ENCODE assay signal across 18 cellular contexts in the genomic region with DNA sequence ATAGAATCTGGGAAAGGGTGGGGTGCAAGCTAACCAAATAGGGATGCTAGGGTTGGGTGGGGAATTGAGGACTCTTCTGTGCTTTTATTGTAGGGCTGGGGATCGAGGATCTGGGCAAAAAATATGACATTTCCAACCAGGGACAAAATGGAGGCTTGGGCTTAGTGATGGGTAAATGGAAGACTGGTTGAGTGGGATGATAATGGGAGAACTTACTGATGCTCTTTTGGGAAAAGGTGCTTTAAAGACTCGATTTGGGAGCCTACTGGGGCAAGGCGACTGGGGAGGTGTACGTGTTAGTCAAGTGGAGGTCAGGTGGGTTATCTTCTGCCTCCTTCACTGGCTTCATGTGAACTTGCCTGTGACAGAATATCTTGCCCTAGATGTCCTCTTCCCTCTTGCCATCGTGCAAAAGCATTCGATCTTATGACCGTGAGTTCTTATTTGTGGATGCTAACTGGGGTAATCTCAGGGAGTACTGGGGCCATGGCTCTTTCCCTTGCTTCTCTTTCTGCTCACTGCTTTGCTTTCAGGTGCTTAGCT. TPM values are rescaled to one million over a fixed set of nuclear protein-coding genes. Genes with fewer than 3 reads are reported as not detected.
A peak's percentile ranks its signal among the peaks of the same experiment; 100 is the strongest.
DNase-seq lines count a peak whose midpoint lies in the region; ATAC-seq lines count a peak whose summit lies in the region.
"Had no signal": no experiment of that assay in that cellular context is flagged by ENCODE, and none has a peak within 500 bp of the region (broad histone marks: within the 10 kb centered on the region; RNA-seq: fewer than 3 reads in every experiment).

No MANE protein-coding gene starts in this region.

- H3K79me1 ChIP-seq in trophoblast cell (ENCODE audit: low read length) = no peaks in the 10 kb centered on the region

- H2BK5ac ChIP-seq in trophoblast cell (ENCODE audit: low read depth, low read length, poor library complexity) = no peak overlapping the region

- peaks cover 64% of the 10 kb centered on the region for H3K4me1 Mint-ChIP-seq in activated T-cell treated with anti-CD3 and anti-CD28 coated beads, Interleukin-2, amount 50 U/mL, for 24 hours (ENCODE audit: low read depth)
- H3K4me1 Mint-ChIP-seq in activated T-cell treated with anti-CD3 and anti-CD28 coated beads, Interleukin-2, amount 50 U/mL, for 4 hours (ENCODE audit: low read depth) = peaks cover 51% of the 10 kb centered on the region
- peaks cover 42% of the 10 kb centered on the region for H3K4me1 Mint-ChIP-seq in activated naive CD8-positive, alpha-beta T cell treated with anti-CD3 and anti-CD28 coated beads for 36 hours

- H4K8ac ChIP-seq in trophoblast cell (ENCODE audit: low read depth, low read length) = no peak overlapping the region

- no peak overlapping the region for H4K91ac ChIP-seq in trophoblast cell (ENCODE audit: low read depth, low read length)

- no peak overlapping the region for H2AFZ ChIP-seq in trophoblast cell (ENCODE audit: insufficient read depth, low read length, poor library complexity)

- H3K36me3 ChIP-seq in trophoblast cell (ENCODE audit: control insufficient read depth in 1 of 2, insufficient read depth in 2 of 2, low read length in 2 of 2) = peaks cover 56 to 72% of the 10 kb centered on the region in 2 experiments

- H3K27ac ChIP-seq in trophoblast cell (ENCODE audit: low read depth, low read length) = no peak overlapping the region
- H3K27ac ChIP-seq: BLaER1 treated with 17β-estradiol and CSF1 and Interleukin-3, amounts not matched to agents 10 nM and 100 nM; thyroid gland had no signal

- DNase-seq in activated T-cell treated with anti-CD3 and anti-CD28 coated beads, Interleukin-2, amount 50 U/mL, for 24 hours = no peak
- DNase-seq in activated T-cell treated with anti-CD3 and anti-CD28 coated beads, Interleukin-2, amount 50 U/mL, for 4 hours = no peak
- no peak for DNase-seq in activated naive CD8-positive, alpha-beta T cell treated with anti-CD3 and anti-CD28 coated beads for 36 hours
- no peak for DNase-seq in trophoblast cell
- DNase-seq: activated CD4-positive, alpha-beta memory T cell treated with anti-CD3 and anti-CD28 coated beads for 36 hours; amniotic stem cell; Karpas-422; midbrain; NCI-H1048; NCI-H2029; NCI-H446 treated with DMSO at 0.1 percent for 48 hours; stimulated activated CD4-positive, alpha-beta T cell treated with anti-CD3 and anti-CD28 coated beads, Interleukin-12 subunit alpha, Interleukin-12 subunit beta, amount 100 ng/mL, for 4 hours; thyroid gland had no signal

- no CpG with 5 or more reads among the region's 7 CpGs for WGBS in trophoblast cell (ENCODE audit: extremely low coverage, insufficient coverage, insufficient read length)

- no peak overlapping the region for H3K4me2 ChIP-seq in trophoblast cell (ENCODE audit: low read length)
- H3K4me2 ChIP-seq: BLaER1 treated with 17β-estradiol and CSF1 and Interleukin-3, amounts not matched to agents 10 nM and 100 nM had no signal

- no peak for ATAC-seq in activated T-cell treated with anti-CD3 and anti-CD28 coated beads, Interleukin-2, amount 50 U/mL, for 4 hours
- no peak for ATAC-seq in GM21825 (IDR thresholded peaks at IDR 0.05; ENCODE audit: unreplicated experiment)
- ATAC-seq in HG02610 (IDR thresholded peaks at IDR 0.05; ENCODE audit: unreplicated experiment) = no peak
- ATAC-seq: left lobe of liver had no signal

- no peak overlapping the region for H2AK5ac ChIP-seq in trophoblast cell (ENCODE audit: low read length)

- peak overlapping the region; percentile 64 for H3K27ac Mint-ChIP-seq in activated T-cell treated with anti-CD3 and anti-CD28 coated beads, Interleukin-2, amount 50 U/mL, for 24 hours
- H3K27ac Mint-ChIP-seq in activated naive CD8-positive, alpha-beta T cell treated with anti-CD3 and anti-CD28 coated beads for 36 hours = peak overlapping the region; percentile 52
- H3K27ac Mint-ChIP-seq: activated CD4-positive, alpha-beta memory T cell treated with anti-CD3 and anti-CD28 coated beads for 36 hours had no signal

- H3K4me1 ChIP-seq in trophoblast cell (ENCODE audit: control insufficient read depth in 1 of 2, insufficient read depth in 2 of 2, low read length in 2 of 2) = peaks cover 0 to 2% of the 10 kb centered on the region in 2 experiments

- H3K23ac ChIP-seq in trophoblast cell (ENCODE audit: low read length) = no peak overlapping the region

- H3K4me3 Mint-ChIP-seq in activated T-cell treated with anti-CD3 and anti-CD28 coated beads, Interleukin-2, amount 50 U/mL, for 24 hours = no peak overlapping the region
- H3K4me3 Mint-ChIP-seq in activated T-cell treated with anti-CD3 and anti-CD28 coated beads, Interleukin-2, amount 50 U/mL, for 4 hours = no peak overlapping the region
- no peak overlapping the region for H3K4me3 Mint-ChIP-seq in activated naive CD8-positive, alpha-beta T cell treated with anti-CD3 and anti-CD28 coated beads for 36 hours
- H3K4me3 Mint-ChIP-seq: activated CD4-positive, alpha-beta memory T cell treated with anti-CD3 and anti-CD28 coated beads for 36 hours had no signal

- no peaks in the 10 kb centered on the region for H3K9me3 Mint-ChIP-seq in activated T-cell treated with anti-CD3 and anti-CD28 coated beads, Interleukin-2, amount 50 U/mL, for 24 hours
- no peaks in the 10 kb centered on the region for H3K9me3 Mint-ChIP-seq in activated T-cell treated with anti-CD3 and anti-CD28 coated beads, Interleukin-2, amount 50 U/mL, for 4 hours
- no peaks in the 10 kb centered on the region for H3K9me3 Mint-ChIP-seq in activated naive CD8-positive, alpha-beta T cell treated with anti-CD3 and anti-CD28 coated beads for 36 hours
- H3K9me3 Mint-ChIP-seq: activated CD4-positive, alpha-beta memory T cell treated with anti-CD3 and anti-CD28 coated beads for 36 hours had no signal

- H2BK120ac ChIP-seq in trophoblast cell (ENCODE audit: insufficient read depth, low read length, poor library complexity) = no peak overlapping the region

- H3K36me3 Mint-ChIP-seq in activated T-cell treated with anti-CD3 and anti-CD28 coated beads, Interleukin-2, amount 50 U/mL, for 24 hours (ENCODE audit: low read depth) = peaks cover 95% of the 10 kb centered on the region
- peaks cover 47% of the 10 kb centered on the region for H3K36me3 Mint-ChIP-seq in activated T-cell treated with anti-CD3 and anti-CD28 coated beads, Interleukin-2, amount 50 U/mL, for 4 hours (ENCODE audit: insufficient read depth)
- H3K36me3 Mint-ChIP-seq in activated naive CD8-positive, alpha-beta T cell treated with anti-CD3 and anti-CD28 coated beads for 36 hours = peaks cover 66% of the 10 kb centered on the region

- no peaks in the 10 kb centered on the region for H3K27me3 ChIP-seq in trophoblast cell (ENCODE audit: insufficient read depth, low read length)
- H3K27me3 ChIP-seq: BLaER1 treated with 17β-estradiol and CSF1 and Interleukin-3, amounts not matched to agents 10 nM and 100 nM; esophagus muscularis mucosa; thyroid gland had no signal

- H3K4ac ChIP-seq in trophoblast cell (ENCODE audit: low read depth, low read length) = peak overlapping the region; percentile 72

- H3K9me3 ChIP-seq in trophoblast cell (ENCODE audit: insufficient read depth, low read depth, low read length) = peaks cover 2% of the 10 kb centered on the region
- H3K9me3 ChIP-seq: BLaER1 treated with 17β-estradiol and CSF1 and Interleukin-3, amounts not matched to agents 10 nM and 100 nM; esophagus muscularis mucosa; thyroid gland had no signal

- no peak overlapping the region for H4K12ac ChIP-seq in trophoblast cell (ENCODE audit: low read depth, low read length)

- H3K14ac ChIP-seq in trophoblast cell (ENCODE audit: low read length) = no peak overlapping the region

- H3K9ac ChIP-seq in trophoblast cell (ENCODE audit: low read length) = no peak overlapping the region

- H2BK12ac ChIP-seq in trophoblast cell (ENCODE audit: low read length) = no peak overlapping the region

- H3K27me3 Mint-ChIP-seq in activated T-cell treated with anti-CD3 and anti-CD28 coated beads, Interleukin-2, amount 50 U/mL, for 24 hours = no peaks in the 10 kb centered on the region
- no peaks in the 10 kb centered on the region for H3K27me3 Mint-ChIP-seq in activated T-cell treated with anti-CD3 and anti-CD28 coated beads, Interleukin-2, amount 50 U/mL, for 4 hours (ENCODE audit: low read depth)
- H3K27me3 Mint-ChIP-seq in activated naive CD8-positive, alpha-beta T cell treated with anti-CD3 and anti-CD28 coated beads for 36 hours = no peaks in the 10 kb centered on the region
- H3K27me3 Mint-ChIP-seq: activated CD4-positive, alpha-beta memory T cell treated with anti-CD3 and anti-CD28 coated beads for 36 hours had no signal

- H3K79me2 ChIP-seq in trophoblast cell (ENCODE audit: control insufficient read depth, insufficient read depth, low read length, poor library complexity) = peaks cover 22% of the 10 kb centered on the region

- H3K4me3 ChIP-seq in trophoblast cell (ENCODE audit: low read depth, low read length) = no peak overlapping the region
- H3K4me3 ChIP-seq: BLaER1 treated with 17β-estradiol and CSF1 and Interleukin-3, amounts not matched to agents 10 nM and 100 nM; esophagus muscularis mucosa; thyroid gland had no signal

- H3K18ac ChIP-seq in trophoblast cell (ENCODE audit: low read length) = no peak overlapping the region

RNA-seq across cellular contexts. Expression of a gene that starts 10.4 kb away (rescaled TPM):
- total RNA-seq in activated T-cell treated with anti-CD3 and anti-CD28 coated beads, Interleukin-2, amount 50 U/mL, for 4 hours = 100 to 1,000 TPM; 135 to 150 (median 138) TPM
- total RNA-seq in activated naive CD8-positive, alpha-beta T cell treated with anti-CD3 and anti-CD28 coated beads for 36 hours = 100 to 1,000 TPM; 134 to 140 TPM
- polyA plus RNA-seq in trophoblast cell (2013) = 136 and 139 TPM in 2 replicates

RNA-seq across cellular contexts. Expression of a gene that starts 11.7 kb away (rescaled TPM):
- total RNA-seq in activated T-cell treated with anti-CD3 and anti-CD28 coated beads, Interleukin-2, amount 50 U/mL, for 4 hours = 100 to 1,000 TPM; 201 to 223 (median 206) TPM
- 100 to 1,000 TPM; 157 to 162 TPM for total RNA-seq in activated naive CD8-positive, alpha-beta T cell treated with anti-CD3 and anti-CD28 coated beads for 36 hours
- 57.7 and 58.2 TPM in 2 replicates for polyA plus RNA-seq in trophoblast cell (2013)

RNA-seq across cellular contexts. Expression of a gene that starts 35.1 kb away (rescaled TPM):
- 10 to 100 TPM; 24.5 to 25.3 (median 25.1) TPM for total RNA-seq in activated T-cell treated with anti-CD3 and anti-CD28 coated beads, Interleukin-2, amount 50 U/mL, for 4 hours
- total RNA-seq in activated naive CD8-positive, alpha-beta T cell treated with anti-CD3 and anti-CD28 coated beads for 36 hours = 10 to 100 TPM; 19.7 to 20.9 TPM
- polyA plus RNA-seq in trophoblast cell (2013) = 34.7 and 34.8 TPM in 2 replicates

RNA-seq across cellular contexts. Expression of a gene that starts 35.3 kb away (rescaled TPM):
- total RNA-seq in activated T-cell treated with anti-CD3 and anti-CD28 coated beads, Interleukin-2, amount 50 U/mL, for 4 hours = under 1 TPM; 0.08 to 0.16 (median 0.13) TPM
- total RNA-seq in activated naive CD8-positive, alpha-beta T cell treated with anti-CD3 and anti-CD28 coated beads for 36 hours = under 1 TPM; 0.16 to 0.23 TPM
- polyA plus RNA-seq in trophoblast cell (2013) = 0.12 and 0.14 TPM in 2 replicates

RNA-seq across cellular contexts. Expression of a gene that starts 49.6 kb away (rescaled TPM):
- total RNA-seq in activated T-cell treated with anti-CD3 and anti-CD28 coated beads, Interleukin-2, amount 50 U/mL, for 4 hours = 10 to 100 TPM in 2 of 3 donors, 1 to 10 TPM in 1; 9.0 to 14.9 (median 12.5) TPM
- total RNA-seq in activated naive CD8-positive, alpha-beta T cell treated with anti-CD3 and anti-CD28 coated beads for 36 hours = 10 to 100 TPM; 12.2 to 15.5 TPM
- polyA plus RNA-seq in trophoblast cell (2013) = 23.6 and 23.8 TPM in 2 replicates
